25 cellular contexts compared by ENCODE assay signal in genomic region chr7:82305347-82306005, GRCh38.
"Had no signal": no experiment of that assay in that cellular context is flagged by ENCODE, and none has a peak within 500 bp of the region (broad histone marks: within the 10 kb centered on the region; RNA-seq: fewer than 3 reads in every experiment).

No MANE protein-coding gene starts in this region.

- ATAC-seq: effector memory CD8-positive, alpha-beta T cell; esophagus mucosa; gastrocnemius medialis; heart right ventricle; left cardiac atrium; left lung; left ventricle myocardium superior; lower lobe of right lung; mucosa of descending colon; naive thymus-derived CD8-positive, alpha-beta T cell had no signal

- H3K9me3 ChIP-seq: gastrocnemius medialis, lower lobe of right lung, mucosa of descending colon had no signal

- H3K27me3 Mint-ChIP-seq: dendritic cell treated with granulocyte-macrophage colony-stimulating factor and Interleukin-4, amounts not matched to agents 40 ng/mL and 50 ng/mL, for 4 days; effector memory CD8-positive, alpha-beta T cell; naive B cell; naive thymus-derived CD8-positive, alpha-beta T cell had no signal

- H3K4me3 ChIP-seq: coronary artery, esophagus squamous epithelium, gastrocnemius medialis, heart right ventricle, left lung, lower lobe of right lung, mucosa of descending colon had no signal

- H3K36me3 Mint-ChIP-seq: mesothelial cell of epicardium, naive B cell had no signal

- H3K36me3 ChIP-seq: esophagus squamous epithelium, gastrocnemius medialis, left lung, lower lobe of right lung had no signal

- DNase-seq: effector CD8-positive, alpha-beta T cell; effector memory CD8-positive, alpha-beta T cell; endodermal cell; erythroblast; esophagus squamous epithelium; foreskin fibroblast; foreskin melanocyte; gastrocnemius medialis; glutamatergic neuron; head of caudate nucleus; heart right ventricle; hippocampal formation; left cardiac atrium; left lung; left ventricle myocardium superior; lower lobe of right lung; mesenchymal stem cell; mucosa of descending colon; naive B cell; naive thymus-derived CD8-positive, alpha-beta T cell had no signal

- H3K4me1 ChIP-seq: esophagus squamous epithelium, gastrocnemius medialis, left lung, lower lobe of right lung had no signal

- H3K27ac ChIP-seq: coronary artery, epithelial cell of prostate, esophagus squamous epithelium, heart right ventricle, left lung, lower lobe of right lung had no signal

- H3K27ac Mint-ChIP-seq: dendritic cell treated with granulocyte-macrophage colony-stimulating factor and Interleukin-4, amounts not matched to agents 40 ng/mL and 50 ng/mL, for 4 days; effector memory CD8-positive, alpha-beta T cell; endodermal cell; mesothelial cell of epicardium; naive B cell; naive thymus-derived CD8-positive, alpha-beta T cell had no signal

- H3K4me3 Mint-ChIP-seq: dendritic cell treated with granulocyte-macrophage colony-stimulating factor and Interleukin-4, amounts not matched to agents 40 ng/mL and 50 ng/mL, for 4 days; effector memory CD8-positive, alpha-beta T cell; endodermal cell; mesothelial cell of epicardium; naive B cell; naive thymus-derived CD8-positive, alpha-beta T cell had no signal

- H3K9me3 Mint-ChIP-seq: dendritic cell treated with granulocyte-macrophage colony-stimulating factor and Interleukin-4, amounts not matched to agents 40 ng/mL and 50 ng/mL, for 4 days had no signal

- H3K27me3 ChIP-seq: esophagus squamous epithelium, gastrocnemius medialis, heart right ventricle, left lung had no signal

- H3K4me1 Mint-ChIP-seq: endodermal cell; mesothelial cell of epicardium; naive B cell; naive thymus-derived CD8-positive, alpha-beta T cell had no signal
